15 cellular contexts compared by ENCODE assay signal in the genomic region with DNA sequence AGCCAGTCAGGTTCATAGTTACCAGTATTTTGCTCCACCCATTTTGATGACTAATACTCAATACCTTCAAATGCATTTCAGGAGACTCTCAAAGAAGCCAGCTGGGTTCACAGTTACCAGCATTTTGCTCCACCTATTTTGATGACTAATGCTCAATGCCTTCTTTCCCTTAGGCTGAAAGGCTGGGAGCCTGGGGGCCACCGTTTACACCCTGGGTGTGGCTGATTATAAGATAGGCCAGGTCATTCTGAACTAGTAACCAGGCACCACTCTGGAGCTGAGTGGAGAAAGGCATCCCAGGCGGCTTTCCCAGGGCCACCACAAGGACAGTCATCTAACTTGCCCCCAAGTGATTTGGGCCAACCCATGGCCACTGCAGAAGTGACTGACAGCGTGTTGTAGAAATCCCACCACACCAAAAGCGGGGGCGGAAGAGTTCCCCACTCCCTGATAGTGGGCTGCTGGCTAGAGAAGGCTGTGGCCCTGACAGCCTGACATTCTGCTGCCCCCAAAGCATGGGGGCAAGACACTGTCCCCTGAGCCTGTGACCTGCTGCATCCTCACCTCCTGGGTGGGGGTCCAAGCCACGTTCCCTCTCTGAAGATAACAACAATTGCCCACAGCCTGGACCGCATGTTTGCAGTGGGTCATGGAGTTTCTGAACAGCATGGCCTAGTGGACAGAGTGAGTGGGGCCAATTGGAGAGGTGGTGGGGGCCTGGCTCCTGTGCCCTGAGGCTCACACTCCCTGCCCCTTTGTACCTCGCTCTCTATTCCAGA. TPM values are rescaled to one million over a fixed set of nuclear protein-coding genes. Genes with fewer than 3 reads are reported as not detected.
DNase-seq lines count a peak whose midpoint lies in the region; ATAC-seq and TF ChIP-seq lines count a peak whose summit lies in the region.
"Had no signal": no experiment of that assay in that cellular context is flagged by ENCODE, and none has a peak within 500 bp of the region (broad histone marks: within the 10 kb centered on the region; RNA-seq: fewer than 3 reads in every experiment).

No MANE protein-coding gene starts in this region.

- CTCF ChIA-PET in activated CD4-positive, alpha-beta memory T cell treated with anti-CD3 and anti-CD28 coated beads for 36 hours (lab: Charles Lee), result no interaction called here
- CTCF ChIA-PET in activated naive CD4-positive, alpha-beta T cell treated with anti-CD3 and anti-CD28 coated beads for 36 hours (lab: Charles Lee), result no interaction called here

- H3K27me3 Mint-ChIP-seq in osteocyte (ENCODE audit: unreplicated experiment), result no peaks in the 10 kb centered on the region
- H3K27me3 Mint-ChIP-seq in activated CD4-positive, alpha-beta memory T cell treated with anti-CD3 and anti-CD28 coated beads for 36 hours, result peaks cover 2% of the 10 kb centered on the region
- peaks cover 4% of the 10 kb centered on the region for H3K27me3 Mint-ChIP-seq in activated naive CD4-positive, alpha-beta T cell treated with anti-CD3 and anti-CD28 coated beads for 36 hours (ENCODE audit: low read depth)

- POLR2A ChIA-PET in activated CD4-positive, alpha-beta memory T cell treated with anti-CD3 and anti-CD28 coated beads for 36 hours (lab: Charles Lee), result no interaction called here

- intact Hi-C loops in activated CD4-positive, alpha-beta memory T cell treated with anti-CD3 and anti-CD28 coated beads for 36 hours (cut with micrococcal nuclease), result no loop called here
- intact Hi-C loops in activated naive CD4-positive, alpha-beta T cell treated with anti-CD3 and anti-CD28 coated beads for 36 hours (cut with micrococcal nuclease), result no loop called here

- peaks cover 30% of the 10 kb centered on the region for H3K4me1 Mint-ChIP-seq in osteocyte (ENCODE audit: unreplicated experiment)
- no peaks in the 10 kb centered on the region for H3K4me1 Mint-ChIP-seq in activated CD4-positive, alpha-beta memory T cell treated with anti-CD3 and anti-CD28 coated beads for 36 hours (ENCODE audit: low read depth)
- H3K4me1 Mint-ChIP-seq in activated naive CD4-positive, alpha-beta T cell treated with anti-CD3 and anti-CD28 coated beads for 36 hours (ENCODE audit: low read depth), result no peaks in the 10 kb centered on the region
- H3K4me1 Mint-ChIP-seq: central memory CD8-positive, alpha-beta T cell had no signal

- ATAC-seq in foreskin keratinocyte, result peak; percentile 90
- ATAC-seq: activated CD4-positive, CD25-positive, alpha-beta regulatory T cell treated with anti-CD3 and anti-CD28 coated beads, Interleukin-2, amount 50 U/mL, for 24 hours had no signal

- no peaks in the 10 kb centered on the region for H3K36me3 Mint-ChIP-seq in osteocyte (ENCODE audit: unreplicated experiment)
- H3K36me3 Mint-ChIP-seq in activated CD4-positive, alpha-beta memory T cell treated with anti-CD3 and anti-CD28 coated beads for 36 hours, result no peaks in the 10 kb centered on the region
- no peaks in the 10 kb centered on the region for H3K36me3 Mint-ChIP-seq in activated naive CD4-positive, alpha-beta T cell treated with anti-CD3 and anti-CD28 coated beads for 36 hours (ENCODE audit: low read depth)

- DNase-seq in A172 (ENCODE audit: low spot score), result peak; percentile 99
- peak; percentile 62 for DNase-seq in HCEC 1CT
- DNase-seq in SW480 (ENCODE audit: low spot score), result peak; percentile 98
- peak; percentile 96 to 99 for DNase-seq in foreskin keratinocyte
- no peak for DNase-seq in NCI-H1105 (lab: John Stamatoyannopoulos, UW)
- DNase-seq in osteocyte (ENCODE audit: extremely low spot score, unreplicated experiment), result no peak
- DNase-seq in activated CD4-positive, alpha-beta memory T cell treated with anti-CD3 and anti-CD28 coated beads for 36 hours, result no peak
- DNase-seq in activated naive CD4-positive, alpha-beta T cell treated with anti-CD3 and anti-CD28 coated beads for 36 hours, result no peak
- DNase-seq: left ventricle myocardium inferior; NCI-H2107; stimulated activated CD4-positive, alpha-beta T cell treated with anti-CD3 and anti-CD28 coated beads, Interleukin-15, amount 100 ng/mL, for 24 hours had no signal

- peaks cover 24% of the 10 kb centered on the region for H3K4me1 ChIP-seq in foreskin keratinocyte

- no peaks in the 10 kb centered on the region for H3K27me3 ChIP-seq in foreskin keratinocyte

- TF ChIP-seq CTCF in foreskin keratinocyte (conservative IDR thresholded peaks at IDR 0.05), result no peak
- TF ChIP-seq CTCF in osteocyte (IDR thresholded peaks at IDR 0.05), result no peak

- H3K9me3 Mint-ChIP-seq in osteocyte (ENCODE audit: unreplicated experiment), result no peaks in the 10 kb centered on the region
- no peaks in the 10 kb centered on the region for H3K9me3 Mint-ChIP-seq in activated CD4-positive, alpha-beta memory T cell treated with anti-CD3 and anti-CD28 coated beads for 36 hours
- no peaks in the 10 kb centered on the region for H3K9me3 Mint-ChIP-seq in activated naive CD4-positive, alpha-beta T cell treated with anti-CD3 and anti-CD28 coated beads for 36 hours
- H3K9me3 Mint-ChIP-seq: central memory CD8-positive, alpha-beta T cell had no signal

- no peak overlapping the region for H3K27ac Mint-ChIP-seq in osteocyte (ENCODE audit: unreplicated experiment)
- no peak overlapping the region for H3K27ac Mint-ChIP-seq in activated CD4-positive, alpha-beta memory T cell treated with anti-CD3 and anti-CD28 coated beads for 36 hours
- H3K27ac Mint-ChIP-seq in activated naive CD4-positive, alpha-beta T cell treated with anti-CD3 and anti-CD28 coated beads for 36 hours, result no peak overlapping the region

- H3K4me3 Mint-ChIP-seq in osteocyte (ENCODE audit: unreplicated experiment), result no peak overlapping the region
- H3K4me3 Mint-ChIP-seq in activated CD4-positive, alpha-beta memory T cell treated with anti-CD3 and anti-CD28 coated beads for 36 hours, result no peak overlapping the region
- no peak overlapping the region for H3K4me3 Mint-ChIP-seq in activated naive CD4-positive, alpha-beta T cell treated with anti-CD3 and anti-CD28 coated beads for 36 hours
- H3K4me3 Mint-ChIP-seq: central memory CD8-positive, alpha-beta T cell had no signal

- H3K27ac ChIP-seq in foreskin keratinocyte, result peak overlapping the region; percentile 6
- H3K27ac ChIP-seq: C4-2B, left ventricle myocardium inferior had no signal

RNA-seq across cellular contexts. Expression of a gene that starts 23.0 kb away (rescaled TPM):
- 2.6 and 3.6 TPM in 2 replicates for total RNA-seq in A172 (2014; rRNA removed; shearing (Covaris generic))
- total RNA-seq in foreskin keratinocyte (1.6 and 1.9 TPM in 2 replicates), osteocyte (0.35 and 0.55 TPM in 2 replicates)
- polyA plus RNA-seq in foreskin keratinocyte, result 1.2 and 1.5 TPM in 2 replicates
- under 1 TPM; 0.27 to 0.38 TPM for total RNA-seq in activated CD4-positive, alpha-beta memory T cell treated with anti-CD3 and anti-CD28 coated beads for 36 hours
- under 1 TPM; 0.84 to 0.93 TPM for total RNA-seq in activated naive CD4-positive, alpha-beta T cell treated with anti-CD3 and anti-CD28 coated beads for 36 hours

RNA-seq across cellular contexts. Expression of a gene that starts 58.9 kb away (rescaled TPM):
- not detected in 2 replicates for total RNA-seq in A172 (2014; rRNA removed; shearing (Covaris generic))
- total RNA-seq in foreskin keratinocyte (not detected in 2 replicates), osteocyte (not detected in 2 replicates)
- not detected in 2 replicates for polyA plus RNA-seq in foreskin keratinocyte
- not detected for total RNA-seq in activated CD4-positive, alpha-beta memory T cell treated with anti-CD3 and anti-CD28 coated beads for 36 hours
- total RNA-seq in activated naive CD4-positive, alpha-beta T cell treated with anti-CD3 and anti-CD28 coated beads for 36 hours, result not detected
- total RNA-seq: left ventricle myocardium inferior, temporal lobe had no signal

Comparison
In these comparisons a context has a peak if more than half of its experiments do, and no peak if none do; other contexts are left out.
1. DNase-seq: peak in A172 (single experiment), HCEC 1CT (single experiment), SW480 (single experiment) and foreskin keratinocyte (2 of 2); none in NCI-H1105 (single experiment), osteocyte (single experiment), activated CD4-positive, alpha-beta memory T cell treated with anti-CD3 and anti-CD28 coated beads for 36 hours (single experiment) and activated naive CD4-positive, alpha-beta T cell treated with anti-CD3 and anti-CD28 coated beads for 36 hours (single experiment).